ENCODE assay signal across 7 cellular contexts in the genomic region with DNA sequence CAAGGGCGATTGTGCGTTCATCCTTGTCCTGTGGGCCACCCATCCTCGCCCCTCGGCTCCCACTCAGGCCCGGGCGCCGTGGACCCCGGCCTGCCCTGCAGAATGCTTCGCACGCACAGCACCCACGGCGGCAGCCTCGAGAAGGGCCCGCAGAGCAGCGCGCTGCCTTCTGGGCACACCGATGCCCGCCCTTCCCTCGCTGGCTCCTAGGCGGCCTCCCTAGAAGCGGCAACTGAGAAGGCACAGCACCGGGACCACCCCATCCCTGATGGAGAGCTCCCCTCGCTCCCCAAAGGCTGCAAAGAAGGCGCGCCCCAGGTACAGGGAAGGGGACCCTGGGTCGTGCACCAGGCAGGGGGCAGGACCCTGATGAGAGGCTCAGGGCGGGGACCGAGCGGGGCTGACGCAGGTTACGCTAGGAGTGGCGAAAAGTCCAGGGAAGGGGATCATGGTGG. TPM values are rescaled to one million over a fixed set of nuclear protein-coding genes. Genes with fewer than 3 reads are reported as not detected.
DNase-seq lines count a peak whose midpoint lies in the region; ATAC-seq and TF ChIP-seq lines count a peak whose summit lies in the region.

No MANE protein-coding gene starts in this region.

- H3K9ac ChIP-seq in HUES64 (ENCODE audit: low read depth, low read length): peak overlapping the region; percentile 93

- no peaks in the 10 kb centered on the region for H3K27me3 ChIP-seq in HUES64 (ENCODE audit: insufficient read depth, low read length)
- H3K27me3 ChIP-seq in sigmoid colon: no peaks in the 10 kb centered on the region

- TF ChIP-seq CTCF in fibroblast of villous mesenchyme (IDR thresholded peaks at IDR 0.05; ENCODE audit: insufficient read depth, low read depth, low read length) (no peak), sigmoid colon (IDR thresholded peaks at IDR 0.05) (no peak)

- peak; percentile 32 for DNase-seq in activated CD8-positive, alpha-beta memory T cell treated with anti-CD3 and anti-CD28 coated beads, Interleukin-2, amount 50 U/mL, for 4 hours
- DNase-seq in fibroblast of villous mesenchyme (ENCODE audit: low read depth): no peak
- peak; percentile 73 for DNase-seq in sigmoid colon
- DNase-seq in T1000 (lab: John Stamatoyannopoulos, UW): no peak
- no peak for DNase-seq in DMS114 treated with DMSO at 0.1 percent for 48 hours (lab: John Stamatoyannopoulos, UW; ENCODE audit: unreplicated experiment)

- no peak for ATAC-seq in HG03354 (IDR thresholded peaks at IDR 0.05; ENCODE audit: poor library complexity, severe bottlenecking, unreplicated experiment)

- H3K9me3 ChIP-seq in HUES64 (ENCODE audit: insufficient read depth, low read depth, low read length): no peaks in the 10 kb centered on the region
- H3K9me3 ChIP-seq in sigmoid colon: no peaks in the 10 kb centered on the region

- no peak for TF ChIP-seq POLR2A in sigmoid colon (IDR thresholded peaks at IDR 0.05)

- WGBS in HUES64: 5% methylated on average over 32 of the region's 32 CpGs
- WGBS in sigmoid colon, 2 donors: 3% methylated on average over 32 of the region's 32 CpGs

- H3K27ac ChIP-seq in HUES64 (ENCODE audit: low read depth, low read length) (peak overlapping the region; percentile 92), sigmoid colon (peak overlapping the region; percentile 99 to 100 (median 100))

- H3K36me3 ChIP-seq in HUES64 (ENCODE audit: insufficient read depth, low read length): peaks cover 24% of the 10 kb centered on the region
- no peaks in the 10 kb centered on the region for H3K36me3 ChIP-seq in sigmoid colon

- H3K4me1 ChIP-seq in HUES64 (ENCODE audit: insufficient read depth, low read length): peaks cover 45% of the 10 kb centered on the region
- peaks cover 0 to 76% (median 69%) of the 10 kb centered on the region in 4 donors for H3K4me1 ChIP-seq in sigmoid colon

- H3K4me3 ChIP-seq in HUES64 (ENCODE audit: low read length) (peak overlapping the region; percentile 93), fibroblast of villous mesenchyme (ENCODE audit: low read depth, low read length) (peak overlapping the region; percentile 95), sigmoid colon (peak overlapping the region; percentile 83 to 100 (median 94))

- no peak for TF ChIP-seq EP300 in sigmoid colon (IDR thresholded peaks at IDR 0.05)

- intact Hi-C loops in sigmoid colon (cut with DNase I): loop anchor here (2.0 to 5.0 kb wide), 3 partner anchors 47 to 160 kb away; partner anchors contain the start of gene NBL1

RNA-seq across cellular contexts. Expression of gene CAPZB, which starts 1.0 kb away (rescaled TPM):
- 288 TPM for polyA plus RNA-seq in HUES64 (2013, experiment 1 of 2)
- polyA plus RNA-seq in HUES64 (2013, experiment 2 of 2): 278 TPM
- total RNA-seq in fibroblast of villous mesenchyme (173 and 183 TPM in 2 replicates), sigmoid colon (100 to 1,000 TPM; 128 to 214 (median 145) TPM)
- polyA plus RNA-seq in sigmoid colon: 100 to 1,000 TPM; 372 to 454 (median 393) TPM

Comparison
In these comparisons a context has a peak if more than half of its experiments do, and no peak if none do; other contexts are left out.
1. DNase-seq: peak in activated CD8-positive, alpha-beta memory T cell treated with anti-CD3 and anti-CD28 coated beads, Interleukin-2, amount 50 U/mL, for 4 hours (single experiment) and sigmoid colon (single experiment); none in fibroblast of villous mesenchyme (single experiment), T1000 (single experiment) and DMS114 treated with DMSO at 0.1 percent for 48 hours (single experiment).
2. Peak in every context shown above with its lines, with median percentiles within 50 percentile points of each other: H3K4me3 ChIP-seq.